8 cellular contexts compared by ENCODE assay signal in the genomic region with DNA sequence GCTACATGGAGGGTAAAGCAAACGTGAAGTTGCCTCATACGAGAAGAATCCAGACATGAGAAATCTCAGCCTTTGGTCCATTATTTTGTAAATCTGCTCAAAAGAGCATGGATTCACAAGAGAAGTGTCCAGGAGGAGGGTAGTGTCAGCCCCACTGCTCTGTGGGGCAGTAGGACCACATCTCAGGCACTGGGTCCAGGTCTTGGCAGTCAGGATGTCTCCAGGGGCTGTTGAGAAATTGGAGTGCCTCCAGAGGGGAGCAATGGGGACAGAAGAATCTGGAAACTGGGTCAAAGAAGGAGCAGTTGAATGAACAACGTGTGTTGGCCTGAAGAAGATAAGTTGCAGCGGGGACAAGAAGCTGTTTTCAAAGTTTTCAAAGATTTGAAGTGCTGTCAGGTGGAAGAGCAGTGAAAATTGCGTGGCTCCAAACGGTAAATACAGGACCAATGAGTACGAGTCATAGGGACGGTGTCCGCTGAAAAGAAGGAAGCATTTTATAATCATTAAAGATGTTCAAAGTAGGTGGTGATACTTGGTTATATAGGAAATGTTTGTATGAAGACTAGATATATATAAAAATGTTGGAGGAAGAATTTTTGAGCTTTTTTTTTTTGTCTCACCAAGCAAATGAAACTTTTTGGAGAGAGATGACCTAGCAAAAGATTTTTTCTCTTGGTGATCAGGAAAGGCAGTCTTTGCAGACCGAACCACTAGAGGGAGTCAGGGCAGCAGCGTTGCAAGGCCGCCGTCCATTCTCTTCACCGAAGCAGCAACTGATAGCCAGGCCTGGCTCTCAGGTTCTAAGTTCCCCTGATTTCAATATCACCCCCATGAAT. TPM values are rescaled to one million over a fixed set of nuclear protein-coding genes. Genes with fewer than 3 reads are reported as not detected.
A peak's percentile ranks its signal among the peaks of the same experiment; 100 is the strongest.
DNase-seq lines count a peak whose midpoint lies in the region; ATAC-seq and TF ChIP-seq lines count a peak whose summit lies in the region.

No MANE protein-coding gene starts in this region.

- H3F3A ChIP-seq in DOHH2 (ENCODE audit: control insufficient read depth, insufficient read depth), result no peaks in the 10 kb centered on the region

- H3K79me2 ChIP-seq in DOHH2 (ENCODE audit: control insufficient read depth, low read length), result no peaks in the 10 kb centered on the region

- H3K4me3 Mint-ChIP-seq in neural crest cell, result no peak overlapping the region

- H3K27ac ChIP-seq in DOHH2 (ENCODE audit: low read depth, low read length) (no peak overlapping the region), HL-60 (replicated peaks) (no peak overlapping the region), Peyer's patch (no peak overlapping the region), substantia nigra (ENCODE audit: low read depth, low read length, poor library complexity, severe bottlenecking) (no peak overlapping the region)

- H3K9me3 ChIP-seq in DOHH2 (ENCODE audit: control insufficient read depth, insufficient read depth, low read length) (no peaks in the 10 kb centered on the region), Peyer's patch (no peaks in the 10 kb centered on the region)

- no peak overlapping the region for H3K27ac Mint-ChIP-seq in neural crest cell (ENCODE audit: unreplicated experiment)

- H4K20me1 ChIP-seq in DOHH2 (ENCODE audit: control insufficient read depth, insufficient read depth, low read depth, low read length), result no peaks in the 10 kb centered on the region

- no peak for TF ChIP-seq POLR2A in Peyer's patch (IDR thresholded peaks at IDR 0.05)

- no peaks in the 10 kb centered on the region for H3K9me2 ChIP-seq in DOHH2 (replicated peaks; ENCODE audit: control insufficient read depth, low read length)

- no peaks in the 10 kb centered on the region for H3K36me3 ChIP-seq in DOHH2 (ENCODE audit: control insufficient read depth, low read length)
- no peaks in the 10 kb centered on the region for H3K36me3 ChIP-seq in Peyer's patch

- H3K4me1 Mint-ChIP-seq in neural crest cell, result peaks cover 7% of the 10 kb centered on the region

- H3K36me3 Mint-ChIP-seq in neural crest cell (ENCODE audit: low read depth), result peaks cover 2% of the 10 kb centered on the region

- ATAC-seq in GM18861 (IDR thresholded peaks at IDR 0.05; ENCODE audit: unreplicated experiment), result no peak

- H3K4me3 ChIP-seq in DOHH2 (ENCODE audit: low read length) (no peak overlapping the region), HL-60 (replicated peaks; ENCODE audit: insufficient read depth, low read length) (no peak overlapping the region), Peyer's patch (no peak overlapping the region)

- TF ChIP-seq CTCF in DOHH2 (IDR thresholded peaks at IDR 0.05; ENCODE audit: low read depth, low read length, poor library complexity, severe bottlenecking) (peak; percentile 80), HL-60 (IDR thresholded peaks at IDR 0.05; ENCODE audit: insufficient read depth, low read length) (peak; percentile 19), Peyer's patch (IDR thresholded peaks at IDR 0.05) (peak; percentile 37 to 74 (median 68)), neural crest cell (conservative IDR thresholded peaks at IDR 0.05) (peak; percentile 93)

- H3K4me2 ChIP-seq in DOHH2 (ENCODE audit: low read length), result no peak overlapping the region

- H3K4me1 ChIP-seq in DOHH2 (ENCODE audit: control insufficient read depth, low read length) (no peaks in the 10 kb centered on the region), Peyer's patch (no peaks in the 10 kb centered on the region)

- DNase-seq in HL-60 (ENCODE audit: low read depth in 1 of 2, low spot score in 1 of 2) (peak in 1 of 2 experiments; percentile 43), Peyer's patch (peak in 2 of 3 donors; percentile 49 to 79), fibroblast of peridontal ligament (ENCODE audit: extremely low read depth) (peak; percentile 83), neural crest cell (ENCODE audit: low read depth, low spot score) (peak; percentile 63), substantia nigra (lab: John Stamatoyannopoulos, UW) (peak in 45 of 49 donors; percentile 12 to 86 (median 65))
- DNase-seq in activated T-cell treated with anti-CD3 and anti-CD28 coated beads, Interleukin-2, amount 50 U/mL, for 48 hours, result peak; percentile 55 to 67

- H3K9me3 Mint-ChIP-seq in neural crest cell, result no peaks in the 10 kb centered on the region

- H3K27me3 Mint-ChIP-seq in neural crest cell (ENCODE audit: low read depth), result no peaks in the 10 kb centered on the region

- H3K27me3 ChIP-seq in DOHH2 (ENCODE audit: control insufficient read depth, low read length), result no peaks in the 10 kb centered on the region
- H3K27me3 ChIP-seq in HL-60 (ENCODE audit: insufficient read depth, poor library complexity, severe bottlenecking), result no peaks in the 10 kb centered on the region
- H3K27me3 ChIP-seq in Peyer's patch, result no peaks in the 10 kb centered on the region

RNA-seq across cellular contexts. Expression of gene ZBED3, which starts 57.1 kb away (rescaled TPM):
- total RNA-seq in Peyer's patch (1 to 10 TPM; 1.9 to 4.5 (median 3.5) TPM), neural crest cell (12.1 and 12.2 TPM in 2 replicates)

Comparison
In these comparisons a context has a peak if more than half of its experiments do, and no peak if none do; other contexts are left out.
1. CTCF ChIP-seq: peak in every context shown above with its lines; median percentile 93 in neural crest cell; 80 in DOHH2; 68 in Peyer's patch; 19 in HL-60.